In genomic region chr12:117875652-117876491, GRCh38 we compare ENCODE assay signal across 1 cellular context.
TF ChIP-seq lines count a peak whose summit lies in the region.

No MANE protein-coding gene starts in this region.

TF ChIP-seq in GM23338, 12 proteins besides CTCF, POLR2A, EP300 and RAD21 (continued from another document):
- no peak for TF ChIP-seq REST (IDR thresholded peaks at IDR 0.05; ENCODE audit: unreplicated experiment)
- TF ChIP-seq ETS1 (IDR thresholded peaks at IDR 0.05), result no peak
- no peak for TF ChIP-seq ZNF331 (CRISPR knock-in tag; IDR thresholded peaks at IDR 0.05; ENCODE audit: low read depth)
- no peak for TF ChIP-seq ZNF114 (CRISPR knock-in tag; IDR thresholded peaks at IDR 0.05)
- no peak for TF ChIP-seq POLR2AphosphoS5 (IDR thresholded peaks at IDR 0.05; ENCODE audit: low read depth)
- no peak for TF ChIP-seq NANOG (IDR thresholded peaks at IDR 0.05; ENCODE audit: borderline replicate concordance)
- TF ChIP-seq EZH2 (IDR thresholded peaks at IDR 0.05; ENCODE audit: low read depth, unreplicated experiment), result no peak
- no peak for TF ChIP-seq ZNF462 (CRISPR knock-in tag; IDR thresholded peaks at IDR 0.05)
- TF ChIP-seq CREB1 (CRISPR knock-in tag; IDR thresholded peaks at IDR 0.05; ENCODE audit: low read depth), result no peak
- TF ChIP-seq JUNB (IDR thresholded peaks at IDR 0.05; ENCODE audit: unreplicated experiment), result no peak
